ENCODE assay signal across 10 cellular contexts in the genomic region with DNA sequence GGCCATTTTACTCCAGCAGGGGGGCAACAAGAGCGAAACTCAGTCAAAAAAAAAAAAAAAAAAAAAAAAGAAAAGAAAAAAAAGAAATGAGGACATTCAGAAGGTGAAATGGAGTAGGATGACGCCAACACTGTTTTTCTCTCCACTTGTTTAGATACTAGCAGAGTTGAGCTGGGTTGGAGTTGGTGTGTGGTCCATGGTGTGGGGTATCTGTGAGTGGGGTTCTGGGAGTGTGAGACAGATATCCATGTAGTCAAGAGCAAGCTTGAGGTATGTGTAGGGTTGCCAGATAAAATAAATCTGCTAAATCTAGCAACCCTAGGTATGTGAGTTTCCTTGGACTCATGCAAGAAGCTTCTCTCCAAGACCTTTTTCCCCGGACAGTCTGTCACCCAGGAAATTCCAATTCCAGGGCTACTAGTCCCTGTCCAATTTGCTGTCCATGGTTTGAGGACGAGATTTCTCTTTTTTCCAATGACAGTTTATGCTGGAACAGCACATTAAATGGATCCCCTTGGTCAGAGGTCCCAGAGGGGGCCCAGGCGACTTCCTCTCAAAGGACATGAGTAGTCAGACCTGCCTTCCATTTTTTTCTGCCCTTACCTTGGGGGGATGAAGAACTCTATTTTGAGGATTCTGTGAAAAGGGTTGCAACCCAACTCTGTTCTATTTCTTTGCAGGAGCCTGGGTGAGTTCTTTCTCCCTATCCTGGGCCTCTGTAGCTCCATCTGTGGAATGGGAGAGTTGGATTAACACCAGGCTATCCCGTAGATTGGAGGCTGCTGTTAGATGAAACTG. TPM values are rescaled to one million over a fixed set of nuclear protein-coding genes. Genes with fewer than 3 reads are reported as not detected.
DNase-seq lines count a peak whose midpoint lies in the region; ATAC-seq and TF ChIP-seq lines count a peak whose summit lies in the region.
"Had no signal": no experiment of that assay in that cellular context is flagged by ENCODE, and none has a peak within 500 bp of the region (broad histone marks: within the 10 kb centered on the region; RNA-seq: fewer than 3 reads in every experiment).

No MANE protein-coding gene starts in this region.

- peak overlapping the region; percentile 89 for H3K9ac ChIP-seq in OCI-LY1 (ENCODE audit: low read length)

- H3K27ac ChIP-seq in OCI-LY1 (ENCODE audit: low read depth, low read length, poor library complexity, severe bottlenecking) = peak overlapping the region; percentile 2

- H3K4me2 ChIP-seq in OCI-LY1 (ENCODE audit: low read length) = peak overlapping the region; percentile 86

- H3K27me3 Mint-ChIP-seq in activated CD4-positive, alpha-beta T cell treated with anti-CD3 and anti-CD28 coated beads, Interleukin-2, amount 10 ng/mL, durations not matched to agents 24 days and 14 days = peaks cover 42% of the 10 kb centered on the region
- H3K27me3 Mint-ChIP-seq in chondrocyte (ENCODE audit: low read depth) = peaks cover 12% of the 10 kb centered on the region
- peaks cover 60% of the 10 kb centered on the region for H3K27me3 Mint-ChIP-seq in stimulated activated naive CD8-positive, alpha-beta T cell treated with anti-CD3 and anti-CD28 coated beads, Interleukin-15, amount 100 ng/mL, for 72 hours

- peak overlapping the region; percentile 88 for H3K4me3 ChIP-seq in OCI-LY1 (ENCODE audit: low read depth, low read length, poor library complexity, severe bottlenecking)

- peak overlapping the region; percentile 97 for H3K4me3 Mint-ChIP-seq in activated CD4-positive, alpha-beta T cell treated with anti-CD3 and anti-CD28 coated beads, Interleukin-2, amount 10 ng/mL, durations not matched to agents 24 days and 14 days
- H3K4me3 Mint-ChIP-seq in chondrocyte (ENCODE audit: unreplicated experiment) = peak overlapping the region; percentile 86
- peak overlapping the region; percentile 99 for H3K4me3 Mint-ChIP-seq in stimulated activated naive CD8-positive, alpha-beta T cell treated with anti-CD3 and anti-CD28 coated beads, Interleukin-15, amount 100 ng/mL, for 72 hours

- no peak overlapping the region for H2AFZ ChIP-seq in OCI-LY1 (ENCODE audit: low read length)

- H3F3A ChIP-seq in OCI-LY1 (ENCODE audit: insufficient read depth, low read length) = no peaks in the 10 kb centered on the region

- TF ChIP-seq CTCF in OCI-LY1 (IDR thresholded peaks at IDR 0.05; ENCODE audit: low read length) (no peak), chondrocyte (IDR thresholded peaks at IDR 0.05) (no peak)

- H3K79me2 ChIP-seq in OCI-LY1 (ENCODE audit: insufficient read depth, low read length) = no peaks in the 10 kb centered on the region

- H3K4me1 Mint-ChIP-seq in activated CD4-positive, alpha-beta T cell treated with anti-CD3 and anti-CD28 coated beads, Interleukin-2, amount 10 ng/mL, durations not matched to agents 24 days and 14 days = peaks cover 34% of the 10 kb centered on the region
- H3K4me1 Mint-ChIP-seq in chondrocyte (ENCODE audit: low read depth) = peaks cover 60% of the 10 kb centered on the region
- peaks cover 52% of the 10 kb centered on the region for H3K4me1 Mint-ChIP-seq in stimulated activated naive CD8-positive, alpha-beta T cell treated with anti-CD3 and anti-CD28 coated beads, Interleukin-15, amount 100 ng/mL, for 72 hours

- no peaks in the 10 kb centered on the region for H3K9me3 Mint-ChIP-seq in activated CD4-positive, alpha-beta T cell treated with anti-CD3 and anti-CD28 coated beads, Interleukin-2, amount 10 ng/mL, durations not matched to agents 24 days and 14 days
- H3K9me3 Mint-ChIP-seq in chondrocyte (ENCODE audit: low read depth) = no peaks in the 10 kb centered on the region
- H3K9me3 Mint-ChIP-seq in stimulated activated naive CD8-positive, alpha-beta T cell treated with anti-CD3 and anti-CD28 coated beads, Interleukin-15, amount 100 ng/mL, for 72 hours = no peaks in the 10 kb centered on the region

- intact Hi-C loops in activated CD4-positive, alpha-beta T cell treated with anti-CD3 and anti-CD28 coated beads, Interleukin-2, amount 10 ng/mL, durations not matched to agents 24 days and 14 days (cut with micrococcal nuclease) = loop anchor here (2.0 to 10.0 kb wide), 5 partner anchors 72 to 951 kb away; a partner anchor contains a TSS

- no peak for ATAC-seq in stimulated activated naive CD8-positive, alpha-beta T cell treated with anti-CD3 and anti-CD28 coated beads, Interleukin-15, amount 100 ng/mL, for 72 hours
- no peak for ATAC-seq in HG02981 (IDR thresholded peaks at IDR 0.05; ENCODE audit: unreplicated experiment)
- ATAC-seq in GM21367 (IDR thresholded peaks at IDR 0.05; ENCODE audit: unreplicated experiment) = no peak
- ATAC-seq in GM18909 (IDR thresholded peaks at IDR 0.05; ENCODE audit: poor library complexity, unreplicated experiment) = no peak

- no peaks in the 10 kb centered on the region for H3K27me3 ChIP-seq in OCI-LY1 (ENCODE audit: insufficient read depth, low read length)

- no peak overlapping the region for H3K27ac Mint-ChIP-seq in activated CD4-positive, alpha-beta T cell treated with anti-CD3 and anti-CD28 coated beads, Interleukin-2, amount 10 ng/mL, durations not matched to agents 24 days and 14 days
- H3K27ac Mint-ChIP-seq in chondrocyte (ENCODE audit: unreplicated experiment) = peak overlapping the region; percentile 70
- H3K27ac Mint-ChIP-seq in stimulated activated naive CD8-positive, alpha-beta T cell treated with anti-CD3 and anti-CD28 coated beads, Interleukin-15, amount 100 ng/mL, for 72 hours = peak overlapping the region in 1 of 2 donors; percentile 38

- H4K20me1 ChIP-seq in OCI-LY1 (ENCODE audit: insufficient read depth, low read length) = no peaks in the 10 kb centered on the region

- peaks cover 25% of the 10 kb centered on the region for H3K4me1 ChIP-seq in OCI-LY1 (ENCODE audit: insufficient read depth, low read length, severe bottlenecking)

- H3K9me3 ChIP-seq in OCI-LY1 (ENCODE audit: low read length) = no peaks in the 10 kb centered on the region
- H3K9me3 ChIP-seq: thyroid gland had no signal

- DNase-seq in activated CD4-positive, alpha-beta T cell treated with anti-CD3 and anti-CD28 coated beads, Interleukin-2, amount 10 ng/mL, durations not matched to agents 24 days and 14 days = no peak
- no peak for DNase-seq in activated CD4-positive, alpha-beta T cell treated with anti-CD3 and anti-CD28 coated beads for 1 hour
- DNase-seq in chondrocyte (ENCODE audit: low spot score) = no peak
- no peak for DNase-seq in stimulated activated naive CD8-positive, alpha-beta T cell treated with anti-CD3 and anti-CD28 coated beads, Interleukin-15, amount 100 ng/mL, for 72 hours

- peaks cover 28% of the 10 kb centered on the region for H3K36me3 Mint-ChIP-seq in activated CD4-positive, alpha-beta T cell treated with anti-CD3 and anti-CD28 coated beads, Interleukin-2, amount 10 ng/mL, durations not matched to agents 24 days and 14 days (ENCODE audit: low read depth)
- peaks cover 3% of the 10 kb centered on the region for H3K36me3 Mint-ChIP-seq in chondrocyte (ENCODE audit: low read depth)

- H3K36me3 ChIP-seq in OCI-LY1 (ENCODE audit: insufficient read depth, low read length) = peaks cover 11% of the 10 kb centered on the region; the same call in 1 of the 2 replicates
- H3K36me3 ChIP-seq: thyroid gland had no signal

- H3K9me2 ChIP-seq in OCI-LY1 (ENCODE audit: low read depth, low read length) = no peaks in the 10 kb centered on the region

RNA-seq across cellular contexts. Expression of a gene that starts 2.1 kb away (rescaled TPM):
- total RNA-seq in activated CD4-positive, alpha-beta T cell treated with anti-CD3 and anti-CD28 coated beads, Interleukin-2, amount 10 ng/mL, durations not matched to agents 24 days and 14 days = 0.07 and 0.09 TPM in 2 replicates
- 0.90 to 1.0 TPM (median 1.0 TPM) in 3 replicates for total RNA-seq in chondrocyte

RNA-seq across cellular contexts. Expression of a gene that starts 19.6 kb away (rescaled TPM):
- not detected in 2 replicates for total RNA-seq in activated CD4-positive, alpha-beta T cell treated with anti-CD3 and anti-CD28 coated beads, Interleukin-2, amount 10 ng/mL, durations not matched to agents 24 days and 14 days
- not detected in 3 replicates for total RNA-seq in chondrocyte
- total RNA-seq: osteocyte, thyroid gland had no signal
